ENCODE assay signal across 12 cellular contexts in the genomic region with DNA sequence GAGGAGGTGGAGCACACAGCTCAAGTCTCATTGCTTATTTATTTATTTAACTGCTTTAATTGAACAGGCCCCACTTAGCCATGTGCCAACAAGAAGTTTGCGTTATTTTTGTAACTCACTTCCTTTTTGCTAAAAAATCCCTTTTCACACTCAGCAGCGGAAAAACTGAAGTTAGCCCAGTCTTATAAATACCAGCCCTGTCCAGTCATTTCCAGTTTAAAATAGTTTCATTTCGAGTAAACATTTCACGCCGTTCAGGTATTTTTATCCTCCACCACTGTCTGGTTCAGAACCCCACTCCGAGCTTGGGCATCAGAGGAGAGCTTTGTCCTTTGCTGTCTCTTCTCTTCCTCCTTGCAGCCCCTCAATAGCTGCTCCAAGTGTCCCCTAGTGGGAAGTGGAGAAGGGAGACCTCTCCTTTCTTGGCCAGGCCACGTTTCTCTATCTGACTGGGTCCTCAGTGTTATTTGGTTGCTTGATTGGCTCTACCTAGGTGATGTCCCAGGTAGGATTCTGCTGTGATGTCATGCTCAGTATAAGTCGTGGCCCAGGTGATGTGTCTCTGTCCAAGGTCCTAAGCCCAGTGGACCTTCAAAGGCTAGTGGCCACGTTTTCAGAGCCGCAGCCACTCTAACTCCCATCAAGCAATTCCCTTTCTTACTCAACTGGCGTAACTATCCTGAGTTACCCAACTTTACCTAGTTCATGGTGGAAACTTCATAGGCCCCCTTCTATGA. TPM values are rescaled to one million over a fixed set of nuclear protein-coding genes. Genes with fewer than 3 reads are reported as not detected.
DNase-seq lines count a peak whose midpoint lies in the region; ATAC-seq, FAIRE-seq and TF ChIP-seq lines count a peak whose summit lies in the region.
"Had no signal": no experiment of that assay in that cellular context is flagged by ENCODE, and none has a peak within 500 bp of the region (broad histone marks: within the 10 kb centered on the region; RNA-seq: fewer than 3 reads in every experiment).

No MANE protein-coding gene starts in this region.

- peak; percentile 93 for FAIRE-seq in bronchial epithelial cell (lab: Jason Lieb, UNC)

- TF ChIP-seq CTCF in GM20000 (IDR thresholded peaks at IDR 0.05; ENCODE audit: extremely low read depth, missing control alignments) (no peak), bronchial epithelial cell (IDR thresholded peaks at IDR 0.05; ENCODE audit: insufficient read depth, low read length, severe bottlenecking) (no peak)

- ATAC-seq in GM18505 (IDR thresholded peaks at IDR 0.05; ENCODE audit: unreplicated experiment) (peak; percentile 76), HG03064 (IDR thresholded peaks at IDR 0.05; ENCODE audit: low read depth, unreplicated experiment) (peak; percentile 80)

- H3K36me3 ChIP-seq in bronchial epithelial cell (ENCODE audit: control insufficient read depth, insufficient read depth, low read length): no peaks in the 10 kb centered on the region
- H3K36me3 ChIP-seq: stomach had no signal

- no peaks in the 10 kb centered on the region for H3K27me3 ChIP-seq in bronchial epithelial cell (ENCODE audit: control insufficient read depth, insufficient read depth, low read length)

- TF ChIP-seq POLR2A in GM18505 (IDR thresholded peaks at IDR 0.05; ENCODE audit: borderline replicate concordance, extremely low read depth, insufficient read depth, insufficient read length): no peak

- no peak overlapping the region for H3K27ac ChIP-seq in caudate nucleus (ENCODE audit: low read depth, low read length)
- H3K27ac ChIP-seq: stomach had no signal

- H3K4me3 ChIP-seq in bronchial epithelial cell (ENCODE audit: low read depth, low read length): no peak overlapping the region
- H3K4me3 ChIP-seq: lung, stomach had no signal

- peak; percentile 40 for DNase-seq in GM20000 (ENCODE audit: low spot score)
- DNase-seq in bronchial epithelial cell (ENCODE audit: low read depth): no peak
- no peak for DNase-seq in caudate nucleus (lab: John Stamatoyannopoulos, UW)
- no peak for DNase-seq in NCI-H2171 treated with DMSO at 0.1 percent for 48 hours (lab: John Stamatoyannopoulos, UW)
- no peak for DNase-seq in activated CD4-positive, alpha-beta T cell treated with anti-CD3 and anti-CD28 coated beads for 48 hours
- no peak for DNase-seq in NCI-H146 treated with DMSO at 0.1 percent for 48 hours (lab: John Stamatoyannopoulos, UW; ENCODE audit: unreplicated experiment)
- DNase-seq: DND-41, NCI-H1092 treated with DMSO at 0.1 percent for 48 hours, stomach had no signal

RNA-seq across cellular contexts. Expression of a gene that starts 53.0 kb away (rescaled TPM):
- total RNA-seq in bronchial epithelial cell: 1.1 and 1.7 TPM in 2 replicates
